ENCODE assay signal across 2 cellular contexts in the genomic region with DNA sequence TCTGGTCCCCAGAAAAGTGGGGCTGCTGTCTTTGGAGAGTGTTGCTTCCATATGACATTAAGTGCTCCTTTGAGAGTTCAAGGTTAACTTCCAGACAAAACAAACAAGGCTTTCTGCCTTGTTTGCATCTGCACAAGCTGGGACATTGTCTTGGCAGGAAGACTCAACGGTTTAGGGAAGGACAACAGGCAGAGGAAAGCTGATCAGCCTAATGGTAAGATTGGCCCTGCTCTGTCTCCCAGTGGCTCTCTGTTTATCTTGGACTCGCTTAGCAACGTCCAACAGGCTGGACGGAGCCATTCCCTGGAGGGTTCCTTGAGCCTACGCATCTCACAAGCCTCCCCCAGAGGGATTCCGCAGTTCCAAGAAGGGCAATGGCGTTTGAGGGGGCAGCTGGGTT.
TF ChIP-seq lines count a peak whose summit lies in the region.

No MANE protein-coding gene starts in this region.

TF ChIP-seq in IMR-90, 13 proteins besides CTCF, POLR2A, EP300 and RAD21:
- TF ChIP-seq BHLHE40 (IDR thresholded peaks at IDR 0.05; ENCODE audit: low read depth, low read length), result no peak

TF ChIP-seq in K562, 482 proteins besides CTCF, POLR2A, EP300 and RAD21:
- TF ChIP-seq, protein P1, sequence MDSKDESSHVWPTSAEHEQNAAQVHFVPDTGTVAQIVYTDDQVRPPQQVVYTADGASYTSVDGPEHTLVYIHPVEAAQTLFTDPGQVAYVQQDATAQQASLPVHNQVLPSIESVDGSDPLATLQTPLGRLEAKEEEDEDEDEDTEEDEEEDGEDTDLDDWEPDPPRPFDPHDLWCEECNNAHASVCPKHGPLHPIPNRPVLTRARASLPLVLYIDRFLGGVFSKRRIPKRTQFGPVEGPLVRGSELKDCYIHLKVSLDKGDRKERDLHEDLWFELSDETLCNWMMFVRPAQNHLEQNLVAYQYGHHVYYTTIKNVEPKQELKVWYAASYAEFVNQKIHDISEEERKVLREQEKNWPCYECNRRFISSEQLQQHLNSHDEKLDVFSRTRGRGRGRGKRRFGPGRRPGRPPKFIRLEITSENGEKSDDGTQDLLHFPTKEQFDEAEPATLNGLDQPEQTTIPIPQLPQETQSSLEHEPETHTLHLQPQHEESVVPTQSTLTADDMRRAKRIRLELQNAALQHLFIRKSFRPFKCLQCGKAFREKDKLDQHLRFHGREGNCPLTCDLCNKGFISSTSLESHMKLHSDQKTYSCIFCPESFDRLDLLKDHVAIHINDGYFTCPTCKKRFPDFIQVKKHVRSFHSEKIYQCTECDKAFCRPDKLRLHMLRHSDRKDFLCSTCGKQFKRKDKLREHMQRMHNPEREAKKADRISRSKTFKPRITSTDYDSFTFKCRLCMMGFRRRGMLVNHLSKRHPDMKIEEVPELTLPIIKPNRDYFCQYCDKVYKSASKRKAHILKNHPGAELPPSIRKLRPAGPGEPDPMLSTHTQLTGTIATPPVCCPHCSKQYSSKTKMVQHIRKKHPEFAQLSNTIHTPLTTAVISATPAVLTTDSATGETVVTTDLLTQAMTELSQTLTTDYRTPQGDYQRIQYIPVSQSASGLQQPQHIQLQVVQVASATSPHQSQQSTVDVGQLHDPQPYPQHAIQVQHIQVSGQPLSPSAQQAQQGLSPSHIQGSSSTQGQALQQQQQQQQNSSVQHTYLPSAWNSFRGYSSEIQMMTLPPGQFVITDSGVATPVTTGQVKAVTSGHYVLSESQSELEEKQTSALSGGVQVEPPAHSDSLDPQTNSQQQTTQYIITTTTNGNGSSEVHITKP (IDR thresholded peaks at IDR 0.05; ENCODE audit: partially characterized antibody), result peak; percentile 17
- TF ChIP-seq FOXJ3 (CRISPR knock-in tag; IDR thresholded peaks at IDR 0.05) (peak; percentile 29; the same call in 1 of the 2 replicates), HDAC1 (IDR thresholded peaks at IDR 0.05) (no peak)
